12 cellular contexts compared by ENCODE assay signal in the genomic region with DNA sequence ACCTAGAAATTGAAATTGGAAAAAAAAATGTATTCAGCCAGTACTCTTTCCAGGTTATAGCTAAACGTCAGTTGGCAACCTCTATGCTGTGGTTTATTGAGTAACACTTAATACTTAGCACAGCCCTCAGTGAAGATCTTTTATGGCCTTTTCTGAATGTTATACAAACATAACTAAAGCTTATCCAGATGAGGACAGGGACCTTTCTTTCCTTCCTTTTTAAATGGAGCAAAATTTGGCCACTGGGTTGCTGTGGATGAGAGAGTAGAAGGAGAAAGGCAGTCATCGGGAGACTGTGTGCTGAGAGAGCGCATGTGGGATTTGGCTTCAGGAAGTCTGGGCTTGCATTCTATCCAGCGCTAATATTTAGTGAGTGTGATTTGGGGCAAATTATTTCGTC. TPM values are rescaled to one million over a fixed set of nuclear protein-coding genes. Genes with fewer than 3 reads are reported as not detected.
DNase-seq lines count a peak whose midpoint lies in the region; ATAC-seq lines count a peak whose summit lies in the region.
"Had no signal": no experiment of that assay in that cellular context is flagged by ENCODE, and none has a peak within 500 bp of the region (broad histone marks: within the 10 kb centered on the region; RNA-seq: fewer than 3 reads in every experiment).

No MANE protein-coding gene starts in this region.

- no peaks in the 10 kb centered on the region for H3K27me3 Mint-ChIP-seq in stimulated activated naive CD8-positive, alpha-beta T cell treated with anti-CD3 and anti-CD28 coated beads, Interleukin-15, amount 100 ng/mL, for 72 hours
- no peaks in the 10 kb centered on the region for H3K27me3 Mint-ChIP-seq in activated naive CD8-positive, alpha-beta T cell treated with anti-CD3 and anti-CD28 coated beads for 36 hours

- DNase-seq in AG08396 (ENCODE audit: low spot score) (peak; percentile 36), astrocyte of the hippocampus (ENCODE audit: low read depth, low spot score) (peak; percentile 45), left colon (no peak), NCI-H748 treated with DMSO at 0.1 percent for 48 hours (lab: John Stamatoyannopoulos, UW) (no peak)
- peak; percentile 29 for DNase-seq in Jurkat, Clone E6-1 (ENCODE audit: low read depth, low spot score)
- no peak for DNase-seq in stimulated activated naive CD8-positive, alpha-beta T cell treated with anti-CD3 and anti-CD28 coated beads, Interleukin-15, amount 100 ng/mL, for 72 hours
- no peak for DNase-seq in activated naive CD8-positive, alpha-beta T cell treated with anti-CD3 and anti-CD28 coated beads for 36 hours
- DNase-seq in activated T-cell treated with anti-CD3 and anti-CD28 coated beads, Interleukin-2, amount 50 U/mL, for 1 hour = no peak
- DNase-seq: activated naive CD4-positive, alpha-beta T cell treated with anti-CD3 and anti-CD28 coated beads, Interleukin-2, amount 50 U/mL, for 16 hours; right lobe of liver had no signal

- no peak overlapping the region for H3K4me3 Mint-ChIP-seq in stimulated activated naive CD8-positive, alpha-beta T cell treated with anti-CD3 and anti-CD28 coated beads, Interleukin-15, amount 100 ng/mL, for 72 hours
- H3K4me3 Mint-ChIP-seq in activated naive CD8-positive, alpha-beta T cell treated with anti-CD3 and anti-CD28 coated beads for 36 hours = no peak overlapping the region

- peaks cover 2% of the 10 kb centered on the region for H3K36me3 Mint-ChIP-seq in activated naive CD8-positive, alpha-beta T cell treated with anti-CD3 and anti-CD28 coated beads for 36 hours
- H3K36me3 Mint-ChIP-seq: CD14-positive monocyte had no signal

- H3K4me3 ChIP-seq in Jurkat, Clone E6-1 (ENCODE audit: low read length) = no peak overlapping the region; the same call in 1 of the 2 replicates
- H3K4me3 ChIP-seq: right lobe of liver had no signal

- no peaks in the 10 kb centered on the region for H3K9me3 Mint-ChIP-seq in stimulated activated naive CD8-positive, alpha-beta T cell treated with anti-CD3 and anti-CD28 coated beads, Interleukin-15, amount 100 ng/mL, for 72 hours
- H3K9me3 Mint-ChIP-seq in activated naive CD8-positive, alpha-beta T cell treated with anti-CD3 and anti-CD28 coated beads for 36 hours = no peaks in the 10 kb centered on the region

- H3K4me1 Mint-ChIP-seq in stimulated activated naive CD8-positive, alpha-beta T cell treated with anti-CD3 and anti-CD28 coated beads, Interleukin-15, amount 100 ng/mL, for 72 hours = peaks cover 80% of the 10 kb centered on the region
- H3K4me1 Mint-ChIP-seq in activated naive CD8-positive, alpha-beta T cell treated with anti-CD3 and anti-CD28 coated beads for 36 hours = peaks cover 60% of the 10 kb centered on the region

- ATAC-seq in left colon = peak; percentile 48
- no peak for ATAC-seq in stimulated activated naive CD8-positive, alpha-beta T cell treated with anti-CD3 and anti-CD28 coated beads, Interleukin-15, amount 100 ng/mL, for 72 hours
- ATAC-seq: activated CD4-positive, CD25-positive, alpha-beta regulatory T cell treated with anti-CD3 and anti-CD28 coated beads, Interleukin-2, amount 50 U/mL, for 24 hours had no signal

- intact Hi-C loops in left colon (cut with DNase I, micrococcal nuclease) = no loop called here

- H3K27ac Mint-ChIP-seq in stimulated activated naive CD8-positive, alpha-beta T cell treated with anti-CD3 and anti-CD28 coated beads, Interleukin-15, amount 100 ng/mL, for 72 hours = no peak overlapping the region
- no peak overlapping the region for H3K27ac Mint-ChIP-seq in activated naive CD8-positive, alpha-beta T cell treated with anti-CD3 and anti-CD28 coated beads for 36 hours

RNA-seq across cellular contexts. Expression of gene IGF1R, which starts 36.1 kb away (rescaled TPM):
- 11.7 TPM for polyA plus RNA-seq in Jurkat, Clone E6-1 (2012; ENCODE audit: insufficient read depth, insufficient read length)
- total RNA-seq in left colon = 10 to 100 TPM; 40.2 to 42.0 TPM
- total RNA-seq in activated naive CD8-positive, alpha-beta T cell treated with anti-CD3 and anti-CD28 coated beads for 36 hours = 10 to 100 TPM; 17.7 to 18.9 TPM

Comparison
In these comparisons a context has a peak if more than half of its experiments do, and no peak if none do; other contexts are left out.
1. DNase-seq: peak in AG08396 (single experiment), Jurkat, Clone E6-1 (single experiment) and astrocyte of the hippocampus (single experiment); none in left colon (0 of 2), stimulated activated naive CD8-positive, alpha-beta T cell treated with anti-CD3 and anti-CD28 coated beads, Interleukin-15, amount 100 ng/mL, for 72 hours (0 of 2), activated naive CD8-positive, alpha-beta T cell treated with anti-CD3 and anti-CD28 coated beads for 36 hours (single experiment), NCI-H748 treated with DMSO at 0.1 percent for 48 hours (single experiment) and activated T-cell treated with anti-CD3 and anti-CD28 coated beads, Interleukin-2, amount 50 U/mL, for 1 hour (single experiment).